Comparison of ENCODE assay signal across 1 cellular context in the genomic region with DNA sequence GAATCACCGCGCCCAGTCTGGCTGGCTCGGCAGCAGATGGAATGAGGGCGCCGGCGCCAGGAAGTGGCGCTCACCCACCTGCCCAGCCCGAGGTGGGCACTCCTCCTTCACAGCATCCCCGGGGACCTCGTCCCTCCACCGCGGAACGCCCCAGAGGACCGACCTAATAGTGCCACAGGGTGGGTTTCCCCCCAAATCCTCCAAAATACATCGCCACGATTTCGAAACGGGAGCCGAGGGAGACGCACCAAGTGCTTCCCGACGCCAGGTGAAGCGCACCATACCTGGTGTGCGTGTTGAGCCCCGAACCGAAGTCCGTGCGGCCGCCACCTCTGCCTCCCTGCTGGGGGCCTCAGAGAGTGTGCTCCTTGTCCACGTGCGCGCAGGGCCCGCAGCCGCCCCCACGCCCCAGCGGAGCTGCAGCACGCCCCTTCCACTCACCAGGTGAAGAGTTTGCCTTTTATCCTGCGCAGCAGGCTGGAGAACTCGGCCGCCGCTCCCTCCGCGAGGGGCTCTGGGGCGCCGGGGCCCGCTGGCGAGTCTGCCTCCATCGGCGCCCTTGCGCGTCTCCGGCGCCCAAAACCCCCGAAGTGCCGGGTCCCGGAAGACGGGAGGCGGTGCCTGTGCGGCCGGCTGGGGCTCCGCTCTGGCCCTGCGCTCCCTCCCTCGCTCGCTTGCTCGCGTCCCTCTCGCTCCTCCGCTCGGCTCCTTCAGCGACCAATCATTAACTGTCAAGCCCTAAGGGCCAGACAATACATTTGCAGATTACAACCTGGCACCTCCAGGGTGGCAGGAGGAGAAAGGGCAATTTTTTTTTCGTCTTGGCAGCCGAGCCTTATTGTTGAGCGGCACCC.
TF ChIP-seq lines count a peak whose summit lies in the region.

A gene with protein sequence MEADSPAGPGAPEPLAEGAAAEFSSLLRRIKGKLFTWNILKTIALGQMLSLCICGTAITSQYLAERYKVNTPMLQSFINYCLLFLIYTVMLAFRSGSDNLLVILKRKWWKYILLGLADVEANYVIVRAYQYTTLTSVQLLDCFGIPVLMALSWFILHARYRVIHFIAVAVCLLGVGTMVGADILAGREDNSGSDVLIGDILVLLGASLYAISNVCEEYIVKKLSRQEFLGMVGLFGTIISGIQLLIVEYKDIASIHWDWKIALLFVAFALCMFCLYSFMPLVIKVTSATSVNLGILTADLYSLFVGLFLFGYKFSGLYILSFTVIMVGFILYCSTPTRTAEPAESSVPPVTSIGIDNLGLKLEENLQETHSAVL (minus strand): TSS at position 571 of the 854 bp plus-strand sequence. CDS start 20 bp downstream, at position 551.

TF ChIP-seq in HepG2, 621 proteins besides CTCF, POLR2A, EP300 and RAD21 (continued from another document and continues in another):
- TF ChIP-seq, protein P1, sequence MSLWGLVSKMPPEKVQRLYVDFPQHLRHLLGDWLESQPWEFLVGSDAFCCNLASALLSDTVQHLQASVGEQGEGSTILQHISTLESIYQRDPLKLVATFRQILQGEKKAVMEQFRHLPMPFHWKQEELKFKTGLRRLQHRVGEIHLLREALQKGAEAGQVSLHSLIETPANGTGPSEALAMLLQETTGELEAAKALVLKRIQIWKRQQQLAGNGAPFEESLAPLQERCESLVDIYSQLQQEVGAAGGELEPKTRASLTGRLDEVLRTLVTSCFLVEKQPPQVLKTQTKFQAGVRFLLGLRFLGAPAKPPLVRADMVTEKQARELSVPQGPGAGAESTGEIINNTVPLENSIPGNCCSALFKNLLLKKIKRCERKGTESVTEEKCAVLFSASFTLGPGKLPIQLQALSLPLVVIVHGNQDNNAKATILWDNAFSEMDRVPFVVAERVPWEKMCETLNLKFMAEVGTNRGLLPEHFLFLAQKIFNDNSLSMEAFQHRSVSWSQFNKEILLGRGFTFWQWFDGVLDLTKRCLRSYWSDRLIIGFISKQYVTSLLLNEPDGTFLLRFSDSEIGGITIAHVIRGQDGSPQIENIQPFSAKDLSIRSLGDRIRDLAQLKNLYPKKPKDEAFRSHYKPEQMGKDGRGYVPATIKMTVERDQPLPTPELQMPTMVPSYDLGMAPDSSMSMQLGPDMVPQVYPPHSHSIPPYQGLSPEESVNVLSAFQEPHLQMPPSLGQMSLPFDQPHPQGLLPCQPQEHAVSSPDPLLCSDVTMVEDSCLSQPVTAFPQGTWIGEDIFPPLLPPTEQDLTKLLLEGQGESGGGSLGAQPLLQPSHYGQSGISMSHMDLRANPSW (CRISPR knock-in tag; IDR thresholded peaks at IDR 0.05; ENCODE audit: borderline replicate concordance): no peak
- TF ChIP-seq, protein P2, sequence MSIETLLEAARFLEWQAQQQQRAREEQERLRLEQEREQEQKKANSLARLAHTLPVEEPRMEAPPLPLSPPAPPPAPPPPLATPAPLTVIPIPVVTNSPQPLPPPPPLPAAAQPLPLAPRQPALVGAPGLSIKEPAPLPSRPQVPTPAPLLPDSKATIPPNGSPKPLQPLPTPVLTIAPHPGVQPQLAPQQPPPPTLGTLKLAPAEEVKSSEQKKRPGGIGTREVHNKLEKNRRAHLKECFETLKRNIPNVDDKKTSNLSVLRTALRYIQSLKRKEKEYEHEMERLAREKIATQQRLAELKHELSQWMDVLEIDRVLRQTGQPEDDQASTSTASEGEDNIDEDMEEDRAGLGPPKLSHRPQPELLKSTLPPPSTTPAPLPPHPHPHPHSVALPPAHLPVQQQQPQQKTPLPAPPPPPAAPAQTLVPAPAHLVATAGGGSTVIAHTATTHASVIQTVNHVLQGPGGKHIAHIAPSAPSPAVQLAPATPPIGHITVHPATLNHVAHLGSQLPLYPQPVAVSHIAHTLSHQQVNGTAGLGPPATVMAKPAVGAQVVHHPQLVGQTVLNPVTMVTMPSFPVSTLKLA (IDR thresholded peaks at IDR 0.05): no peak
- no peak for TF ChIP-seq CBX1 (IDR thresholded peaks at IDR 0.05; ENCODE audit: low read depth)
- peak; percentile 19; the same call in 1 of the 2 replicates for TF ChIP-seq ZBTB20 (CRISPR knock-in tag; IDR thresholded peaks at IDR 0.05; ENCODE audit: borderline replicate concordance, low read depth)
- peak; percentile 74 for TF ChIP-seq ZNF768 (CRISPR knock-in tag; IDR thresholded peaks at IDR 0.05)
- TF ChIP-seq SUZ12 (IDR thresholded peaks at IDR 0.05; ENCODE audit: low read depth, low read length): no peak
- TF ChIP-seq FOSL1 (CRISPR knock-in tag; IDR thresholded peaks at IDR 0.05; ENCODE audit: borderline replicate concordance): no peak
- TF ChIP-seq, protein P3, sequence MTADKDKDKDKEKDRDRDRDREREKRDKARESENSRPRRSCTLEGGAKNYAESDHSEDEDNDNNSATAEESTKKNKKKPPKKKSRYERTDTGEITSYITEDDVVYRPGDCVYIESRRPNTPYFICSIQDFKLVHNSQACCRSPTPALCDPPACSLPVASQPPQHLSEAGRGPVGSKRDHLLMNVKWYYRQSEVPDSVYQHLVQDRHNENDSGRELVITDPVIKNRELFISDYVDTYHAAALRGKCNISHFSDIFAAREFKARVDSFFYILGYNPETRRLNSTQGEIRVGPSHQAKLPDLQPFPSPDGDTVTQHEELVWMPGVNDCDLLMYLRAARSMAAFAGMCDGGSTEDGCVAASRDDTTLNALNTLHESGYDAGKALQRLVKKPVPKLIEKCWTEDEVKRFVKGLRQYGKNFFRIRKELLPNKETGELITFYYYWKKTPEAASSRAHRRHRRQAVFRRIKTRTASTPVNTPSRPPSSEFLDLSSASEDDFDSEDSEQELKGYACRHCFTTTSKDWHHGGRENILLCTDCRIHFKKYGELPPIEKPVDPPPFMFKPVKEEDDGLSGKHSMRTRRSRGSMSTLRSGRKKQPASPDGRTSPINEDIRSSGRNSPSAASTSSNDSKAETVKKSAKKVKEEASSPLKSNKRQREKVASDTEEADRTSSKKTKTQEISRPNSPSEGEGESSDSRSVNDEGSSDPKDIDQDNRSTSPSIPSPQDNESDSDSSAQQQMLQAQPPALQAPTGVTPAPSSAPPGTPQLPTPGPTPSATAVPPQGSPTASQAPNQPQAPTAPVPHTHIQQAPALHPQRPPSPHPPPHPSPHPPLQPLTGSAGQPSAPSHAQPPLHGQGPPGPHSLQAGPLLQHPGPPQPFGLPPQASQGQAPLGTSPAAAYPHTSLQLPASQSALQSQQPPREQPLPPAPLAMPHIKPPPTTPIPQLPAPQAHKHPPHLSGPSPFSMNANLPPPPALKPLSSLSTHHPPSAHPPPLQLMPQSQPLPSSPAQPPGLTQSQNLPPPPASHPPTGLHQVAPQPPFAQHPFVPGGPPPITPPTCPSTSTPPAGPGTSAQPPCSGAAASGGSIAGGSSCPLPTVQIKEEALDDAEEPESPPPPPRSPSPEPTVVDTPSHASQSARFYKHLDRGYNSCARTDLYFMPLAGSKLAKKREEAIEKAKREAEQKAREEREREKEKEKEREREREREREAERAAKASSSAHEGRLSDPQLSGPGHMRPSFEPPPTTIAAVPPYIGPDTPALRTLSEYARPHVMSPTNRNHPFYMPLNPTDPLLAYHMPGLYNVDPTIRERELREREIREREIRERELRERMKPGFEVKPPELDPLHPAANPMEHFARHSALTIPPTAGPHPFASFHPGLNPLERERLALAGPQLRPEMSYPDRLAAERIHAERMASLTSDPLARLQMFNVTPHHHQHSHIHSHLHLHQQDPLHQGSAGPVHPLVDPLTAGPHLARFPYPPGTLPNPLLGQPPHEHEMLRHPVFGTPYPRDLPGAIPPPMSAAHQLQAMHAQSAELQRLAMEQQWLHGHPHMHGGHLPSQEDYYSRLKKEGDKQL (CRISPR knock-in tag; IDR thresholded peaks at IDR 0.05; ENCODE audit: low read depth): no peak
- no peak for TF ChIP-seq SOX13 (IDR thresholded peaks at IDR 0.05)
- peak in 1 of 2 experiments; percentile 5; a peak in 1 of 4 replicates for TF ChIP-seq SOX13 (CRISPR knock-in tag; conservative IDR thresholded peaks at IDR 0.05 in 1 of 2, IDR thresholded peaks at IDR 0.05 in 1 of 2)
- no peak for TF ChIP-seq PAWR (CRISPR knock-in tag; IDR thresholded peaks at IDR 0.05; ENCODE audit: borderline replicate concordance)
- TF ChIP-seq HOXA7 (CRISPR knock-in tag; IDR thresholded peaks at IDR 0.05): no peak
- TF ChIP-seq MIER2 (CRISPR knock-in tag; IDR thresholded peaks at IDR 0.05): no peak
- TF ChIP-seq MEIS2 (CRISPR knock-in tag; IDR thresholded peaks at IDR 0.05): no peak; the same call in 1 of the 2 replicates
- TF ChIP-seq, protein P4, sequence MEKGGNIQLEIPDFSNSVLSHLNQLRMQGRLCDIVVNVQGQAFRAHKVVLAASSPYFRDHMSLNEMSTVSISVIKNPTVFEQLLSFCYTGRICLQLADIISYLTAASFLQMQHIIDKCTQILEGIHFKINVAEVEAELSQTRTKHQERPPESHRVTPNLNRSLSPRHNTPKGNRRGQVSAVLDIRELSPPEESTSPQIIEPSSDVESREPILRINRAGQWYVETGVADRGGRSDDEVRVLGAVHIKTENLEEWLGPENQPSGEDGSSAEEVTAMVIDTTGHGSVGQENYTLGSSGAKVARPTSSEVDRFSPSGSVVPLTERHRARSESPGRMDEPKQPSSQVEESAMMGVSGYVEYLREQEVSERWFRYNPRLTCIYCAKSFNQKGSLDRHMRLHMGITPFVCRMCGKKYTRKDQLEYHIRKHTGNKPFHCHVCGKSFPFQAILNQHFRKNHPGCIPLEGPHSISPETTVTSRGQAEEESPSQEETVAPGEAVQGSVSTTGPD (CRISPR knock-in tag; IDR thresholded peaks at IDR 0.05): no peak
- TF ChIP-seq, protein P5, sequence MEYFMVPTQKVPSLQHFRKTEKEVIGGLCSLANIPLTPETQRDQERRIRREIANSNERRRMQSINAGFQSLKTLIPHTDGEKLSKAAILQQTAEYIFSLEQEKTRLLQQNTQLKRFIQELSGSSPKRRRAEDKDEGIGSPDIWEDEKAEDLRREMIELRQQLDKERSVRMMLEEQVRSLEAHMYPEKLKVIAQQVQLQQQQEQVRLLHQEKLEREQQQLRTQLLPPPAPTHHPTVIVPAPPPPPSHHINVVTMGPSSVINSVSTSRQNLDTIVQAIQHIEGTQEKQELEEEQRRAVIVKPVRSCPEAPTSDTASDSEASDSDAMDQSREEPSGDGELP (IDR thresholded peaks at IDR 0.05; ENCODE audit: borderline replicate concordance, low read depth): no peak
- no peak for TF ChIP-seq TBL1XR1 (IDR thresholded peaks at IDR 0.05; ENCODE audit: borderline replicate concordance, low read length, partially characterized antibody)
- peak; percentile 37 for TF ChIP-seq YY1 (IDR thresholded peaks at IDR 0.05; ENCODE audit: insufficient read depth, insufficient replicate concordance, low read depth, low read length)
- TF ChIP-seq GTF3A (CRISPR knock-in tag; conservative IDR thresholded peaks at IDR 0.05): no peak
- peak; percentile 43; the same call in 1 of the 2 replicates for TF ChIP-seq ZNF335 (CRISPR knock-in tag; IDR thresholded peaks at IDR 0.05)
- TF ChIP-seq, protein P6, sequence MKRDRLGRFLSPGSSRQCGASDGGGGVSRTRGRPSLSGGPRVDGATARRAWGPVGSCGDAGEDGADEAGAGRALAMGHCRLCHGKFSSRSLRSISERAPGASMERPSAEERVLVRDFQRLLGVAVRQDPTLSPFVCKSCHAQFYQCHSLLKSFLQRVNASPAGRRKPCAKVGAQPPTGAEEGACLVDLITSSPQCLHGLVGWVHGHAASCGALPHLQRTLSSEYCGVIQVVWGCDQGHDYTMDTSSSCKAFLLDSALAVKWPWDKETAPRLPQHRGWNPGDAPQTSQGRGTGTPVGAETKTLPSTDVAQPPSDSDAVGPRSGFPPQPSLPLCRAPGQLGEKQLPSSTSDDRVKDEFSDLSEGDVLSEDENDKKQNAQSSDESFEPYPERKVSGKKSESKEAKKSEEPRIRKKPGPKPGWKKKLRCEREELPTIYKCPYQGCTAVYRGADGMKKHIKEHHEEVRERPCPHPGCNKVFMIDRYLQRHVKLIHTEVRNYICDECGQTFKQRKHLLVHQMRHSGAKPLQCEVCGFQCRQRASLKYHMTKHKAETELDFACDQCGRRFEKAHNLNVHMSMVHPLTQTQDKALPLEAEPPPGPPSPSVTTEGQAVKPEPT (CRISPR knock-in tag; IDR thresholded peaks at IDR 0.05; ENCODE audit: low read depth): peak; percentile 65; the same call in 1 of the 2 replicates
- TF ChIP-seq, protein P7, sequence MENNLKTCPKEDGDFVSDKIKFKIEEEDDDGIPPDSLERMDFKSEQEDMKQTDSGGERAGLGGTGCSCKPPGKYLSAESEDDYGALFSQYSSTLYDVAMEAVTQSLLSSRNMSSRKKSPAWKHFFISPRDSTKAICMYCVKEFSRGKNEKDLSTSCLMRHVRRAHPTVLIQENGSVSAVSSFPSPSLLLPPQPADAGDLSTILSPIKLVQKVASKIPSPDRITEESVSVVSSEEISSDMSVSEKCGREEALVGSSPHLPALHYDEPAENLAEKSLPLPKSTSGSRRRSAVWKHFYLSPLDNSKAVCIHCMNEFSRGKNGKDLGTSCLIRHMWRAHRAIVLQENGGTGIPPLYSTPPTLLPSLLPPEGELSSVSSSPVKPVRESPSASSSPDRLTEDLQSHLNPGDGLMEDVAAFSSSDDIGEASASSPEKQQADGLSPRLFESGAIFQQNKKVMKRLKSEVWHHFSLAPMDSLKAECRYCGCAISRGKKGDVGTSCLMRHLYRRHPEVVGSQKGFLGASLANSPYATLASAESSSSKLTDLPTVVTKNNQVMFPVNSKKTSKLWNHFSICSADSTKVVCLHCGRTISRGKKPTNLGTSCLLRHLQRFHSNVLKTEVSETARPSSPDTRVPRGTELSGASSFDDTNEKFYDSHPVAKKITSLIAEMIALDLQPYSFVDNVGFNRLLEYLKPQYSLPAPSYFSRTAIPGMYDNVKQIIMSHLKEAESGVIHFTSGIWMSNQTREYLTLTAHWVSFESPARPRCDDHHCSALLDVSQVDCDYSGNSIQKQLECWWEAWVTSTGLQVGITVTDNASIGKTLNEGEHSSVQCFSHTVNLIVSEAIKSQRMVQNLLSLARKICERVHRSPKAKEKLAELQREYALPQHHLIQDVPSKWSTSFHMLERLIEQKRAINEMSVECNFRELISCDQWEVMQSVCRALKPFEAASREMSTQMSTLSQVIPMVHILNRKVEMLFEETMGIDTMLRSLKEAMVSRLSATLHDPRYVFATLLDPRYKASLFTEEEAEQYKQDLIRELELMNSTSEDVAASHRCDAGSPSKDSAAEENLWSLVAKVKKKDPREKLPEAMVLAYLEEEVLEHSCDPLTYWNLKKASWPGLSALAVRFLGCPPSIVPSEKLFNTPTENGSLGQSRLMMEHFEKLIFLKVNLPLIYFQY (CRISPR knock-in tag; IDR thresholded peaks at IDR 0.05; ENCODE audit: borderline replicate concordance): no peak
